Comparison of ENCODE assay signal across 16 cellular contexts in genomic region chr20:18504479-18505060, GRCh38. TPM values are rescaled to one million over a fixed set of nuclear protein-coding genes. Genes with fewer than 3 reads are reported as not detected.
DNase-seq lines count a peak whose midpoint lies in the region; FAIRE-seq and TF ChIP-seq lines count a peak whose summit lies in the region.
"Had no signal": no experiment of that assay in that cellular context is flagged by ENCODE, and none has a peak within 500 bp of the region (broad histone marks: within the 10 kb centered on the region; RNA-seq: fewer than 3 reads in every experiment).

No MANE protein-coding gene starts in this region.

- in situ Hi-C loops in GM13977 (cut with MboI; ENCODE audit: low pct_unique_long_range_greater_than_20kb, low sequenced_read_pairs, unreplicated experiment) = no loop called here

- H3K4me2 ChIP-seq in astrocyte (ENCODE audit: low read length) = no peak overlapping the region

- H3K4me3 Mint-ChIP-seq in CD14-positive monocyte = peak overlapping the region; percentile 66 to 81
- H3K4me3 Mint-ChIP-seq in astrocyte (ENCODE audit: unreplicated experiment) = no peak overlapping the region
- peak overlapping the region in 1 of 8 donors; percentile 11 for H3K4me3 Mint-ChIP-seq in CD4-positive, alpha-beta memory T cell
- H3K4me3 Mint-ChIP-seq: activated CD8-positive, alpha-beta T cell treated with anti-CD3 and anti-CD28 coated beads, Interleukin-2, amount 10 ng/mL, durations not matched to agents 7 days and 5 days; immature natural killer cell; nephron progenitor cell had no signal

- peaks cover 0 to 2% (median 0%) of the 10 kb centered on the region in 7 donors for H3K9me3 Mint-ChIP-seq in CD14-positive monocyte
- no peaks in the 10 kb centered on the region for H3K9me3 Mint-ChIP-seq in astrocyte (ENCODE audit: unreplicated experiment)
- H3K9me3 Mint-ChIP-seq in CD4-positive, alpha-beta memory T cell = peaks cover 0 to 2% (median 0%) of the 10 kb centered on the region in 8 donors
- H3K9me3 Mint-ChIP-seq: IgD-negative memory B cell, immature natural killer cell had no signal

- DNase-seq in CD14-positive monocyte (ENCODE audit: low spot score) (no peak), astrocyte (ENCODE audit: low read depth) (no peak), left ventricle myocardium inferior (peak; percentile 36), occipital lobe (lab: John Stamatoyannopoulos, UW) (peak; percentile 8), GM13977 (ENCODE audit: low spot score) (no peak), HPDE6-E6E7 (ENCODE audit: extremely low spot score) (no peak), NOMO-1 treated with dmso at 0.1 percent for 144 hours (lab: John Stamatoyannopoulos, UW; ENCODE audit: unreplicated experiment) (no peak)
- no peak for DNase-seq in CD4-positive, alpha-beta memory T cell
- DNase-seq: activated CD8-positive, alpha-beta T cell treated with anti-CD3 and anti-CD28 coated beads, Interleukin-2, amount 10 ng/mL, durations not matched to agents 7 days and 5 days; activated gamma-delta T cell treated with Interleukin-2 at 50 U/mL for 16 hours; DMS53; immature natural killer cell; NCI-H1417 treated with DMSO at 0.1 percent for 48 hours; nephron progenitor cell had no signal

- H4K20me1 ChIP-seq in astrocyte (ENCODE audit: insufficient read depth, low read length) = no peaks in the 10 kb centered on the region

- peaks cover 18% of the 10 kb centered on the region for H3K79me2 ChIP-seq in astrocyte (ENCODE audit: insufficient read depth, low read length)

- peak overlapping the region in 3 of 7 donors; percentile 14 to 33 (median 26) for H3K27ac Mint-ChIP-seq in CD14-positive monocyte
- H3K27ac Mint-ChIP-seq in astrocyte (ENCODE audit: unreplicated experiment) = no peak overlapping the region
- peak overlapping the region in 2 of 7 donors; percentile 8 to 19 for H3K27ac Mint-ChIP-seq in CD4-positive, alpha-beta memory T cell
- H3K27ac Mint-ChIP-seq: activated CD8-positive, alpha-beta T cell treated with anti-CD3 and anti-CD28 coated beads, Interleukin-2, amount 10 ng/mL, durations not matched to agents 7 days and 5 days; nephron progenitor cell had no signal

- peak overlapping the region; percentile 5 for H2AFZ ChIP-seq in astrocyte (ENCODE audit: low read depth, low read length)

- peaks cover 24% of the 10 kb centered on the region for H3K4me1 Mint-ChIP-seq in CD14-positive monocyte
- peaks cover 7% of the 10 kb centered on the region for H3K4me1 Mint-ChIP-seq in astrocyte (ENCODE audit: low read depth, unreplicated experiment)
- H3K4me1 Mint-ChIP-seq in CD4-positive, alpha-beta memory T cell = peaks cover 17 to 29% (median 23%) of the 10 kb centered on the region in 4 donors

- FAIRE-seq in astrocyte (lab: Jason Lieb, UNC) = no peak

- H3K4me3 ChIP-seq in astrocyte (ENCODE audit: insufficient read depth, low read depth, low read length) (no peak overlapping the region), left ventricle myocardium inferior (peak overlapping the region; percentile 34)
- no peak overlapping the region for H3K4me3 ChIP-seq in CD4-positive, alpha-beta memory T cell (ENCODE audit: low read length in 2 of 2)
- H3K4me3 ChIP-seq: cardiac muscle cell had no signal

- H3K27me3 Mint-ChIP-seq in CD14-positive monocyte (ENCODE audit: low read depth in 3 of 3) (peaks cover 0 to 6% (median 1%) of the 10 kb centered on the region in 3 donors), astrocyte (ENCODE audit: low read depth, unreplicated experiment) (no peaks in the 10 kb centered on the region)
- H3K27me3 Mint-ChIP-seq in CD4-positive, alpha-beta memory T cell = peaks cover 3 to 4% of the 10 kb centered on the region in 2 donors

- peaks cover 3% of the 10 kb centered on the region for H3K36me3 ChIP-seq in astrocyte (ENCODE audit: insufficient read depth, low read length)
- H3K36me3 ChIP-seq in left ventricle myocardium inferior = peaks cover under 1% of the 10 kb centered on the region
- no peaks in the 10 kb centered on the region for H3K36me3 ChIP-seq in CD4-positive, alpha-beta memory T cell (ENCODE audit: insufficient read depth, low read length)

- H3K27ac ChIP-seq in astrocyte (ENCODE audit: low read depth, low read length) (no peak overlapping the region), left ventricle myocardium inferior (replicated peaks) (no peak overlapping the region)
- no peak overlapping the region for H3K27ac ChIP-seq in CD4-positive, alpha-beta memory T cell (ENCODE audit: low read depth, low read length)
- H3K27ac ChIP-seq: cardiac muscle cell had no signal

- H3K4me1 ChIP-seq in astrocyte (ENCODE audit: insufficient read depth, low read length) (peaks cover 8% of the 10 kb centered on the region), left ventricle myocardium inferior (peaks cover 24% of the 10 kb centered on the region)
- H3K4me1 ChIP-seq in CD4-positive, alpha-beta memory T cell (ENCODE audit: insufficient read depth, low read length) = peaks cover 22% of the 10 kb centered on the region

- TF ChIP-seq CTCF in CD14-positive monocyte (IDR thresholded peaks at IDR 0.05) (no peak), astrocyte (IDR thresholded peaks at IDR 0.05; ENCODE audit: insufficient read depth, low read depth, low read length) (no peak), left ventricle myocardium inferior (IDR thresholded peaks at IDR 0.05; ENCODE audit: borderline replicate concordance) (no peak), GM13977 (IDR thresholded peaks at IDR 0.05; ENCODE audit: extremely low read depth, insufficient read depth, missing control alignments) (no peak)

- no peaks in the 10 kb centered on the region for H3K9me3 ChIP-seq in astrocyte (ENCODE audit: insufficient read depth, low read depth, low read length)
- no peaks in the 10 kb centered on the region for H3K9me3 ChIP-seq in left ventricle myocardium inferior (replicated peaks)
- no peaks in the 10 kb centered on the region for H3K9me3 ChIP-seq in CD4-positive, alpha-beta memory T cell (ENCODE audit: control insufficient read depth in 1 of 2, low read length in 2 of 2)

- peaks cover 6% of the 10 kb centered on the region for H3K27me3 ChIP-seq in astrocyte (ENCODE audit: insufficient read depth, low read length)
- peaks cover 29% of the 10 kb centered on the region for H3K27me3 ChIP-seq in left ventricle myocardium inferior (ENCODE audit: low read depth)
- H3K27me3 ChIP-seq in CD4-positive, alpha-beta memory T cell (ENCODE audit: insufficient read depth, low read length) = no peaks in the 10 kb centered on the region
- H3K27me3 ChIP-seq: cardiac muscle cell had no signal

- no peak overlapping the region for H3K9ac ChIP-seq in astrocyte (ENCODE audit: low read length)

- POLR2A ChIA-PET in CD4-positive, alpha-beta memory T cell (lab: Charles Lee; ENCODE audit: partially characterized antibody) = interaction anchor here (1.1 to 4.5 kb wide), 2 partner anchors 7 to 37 kb away, joined by 3 to 153 read pairs; partner anchors contain the start of genes POLR3F and RBBP9

- intact Hi-C loops in CD14-positive monocyte (cut with micrococcal nuclease) = loop anchor here (5.0 kb wide), 2 partner anchors 63 to 743 kb away; partner anchors contain the start of gene SMIM26 (in 2 of the 2)
- intact Hi-C loops in left ventricle myocardium inferior (cut with micrococcal nuclease) = no loop called here
- intact Hi-C loops in CD4-positive, alpha-beta memory T cell (cut with micrococcal nuclease) = no loop called here

- CTCF ChIA-PET in CD4-positive, alpha-beta memory T cell (lab: Charles Lee; ENCODE audit: partially characterized antibody) = no interaction called here

- H3K36me3 Mint-ChIP-seq in CD14-positive monocyte = peaks cover 0 to 5% of the 10 kb centered on the region in 2 donors
- peaks cover 2% of the 10 kb centered on the region for H3K36me3 Mint-ChIP-seq in astrocyte (ENCODE audit: low read depth, unreplicated experiment)
- peaks cover 0 to 20% of the 10 kb centered on the region in 2 donors for H3K36me3 Mint-ChIP-seq in CD4-positive, alpha-beta memory T cell
- H3K36me3 Mint-ChIP-seq: immature natural killer cell had no signal

RNA-seq across cellular contexts. Expression of gene SEC23B, which starts 3.2 kb away (rescaled TPM):
- polyA plus RNA-seq in CD14-positive monocyte = 10 to 100 TPM; 68.4 to 88.1 TPM
- total RNA-seq in astrocyte (61.5 and 66.4 TPM in 2 replicates), left ventricle myocardium inferior (9.7 TPM), occipital lobe (56.3 TPM)
- total RNA-seq in CD4-positive, alpha-beta memory T cell = 10 to 100 TPM; 46.8 to 50.0 TPM
- polyA plus RNA-seq in CD4-positive, alpha-beta memory T cell = 10 to 100 TPM; 56.8 to 65.4 TPM

RNA-seq across cellular contexts. Expression of gene RBBP9, which starts 7.5 kb away (rescaled TPM):
- 1 to 10 TPM; 5.2 to 6.9 TPM for polyA plus RNA-seq in CD14-positive monocyte
- total RNA-seq in astrocyte (12.8 and 14.4 TPM in 2 replicates), left ventricle myocardium inferior (5.6 TPM), occipital lobe (28.4 TPM)
- total RNA-seq in CD4-positive, alpha-beta memory T cell = 1 to 10 TPM; 9.0 to 9.2 TPM
- 1 to 10 TPM; 8.4 to 9.0 TPM for polyA plus RNA-seq in CD4-positive, alpha-beta memory T cell

RNA-seq across cellular contexts. Expression of gene POLR3F, which starts 37.4 kb away (rescaled TPM):
- polyA plus RNA-seq in CD14-positive monocyte = 1 to 10 TPM; 4.8 to 6.7 TPM
- total RNA-seq in astrocyte = 11.6 and 12.8 TPM in 2 replicates
- 8.4 TPM for total RNA-seq in left ventricle myocardium inferior
- 30.7 TPM for total RNA-seq in occipital lobe
- 1 to 10 TPM; 7.8 to 9.1 TPM for total RNA-seq in CD4-positive, alpha-beta memory T cell
- polyA plus RNA-seq in CD4-positive, alpha-beta memory T cell = 1 to 10 TPM; 7.1 to 7.8 TPM

RNA-seq across cellular contexts. Expression of gene DZANK1, which starts 37.7 kb away (rescaled TPM):
- polyA plus RNA-seq in CD14-positive monocyte = under 1 TPM; 0.17 to 0.69 TPM
- total RNA-seq in astrocyte (2.3 and 3.0 TPM in 2 replicates), left ventricle myocardium inferior (0.60 TPM), occipital lobe (4.2 TPM)
- 1 to 10 TPM; 2.7 to 3.0 TPM for total RNA-seq in CD4-positive, alpha-beta memory T cell
- polyA plus RNA-seq in CD4-positive, alpha-beta memory T cell = 1 to 10 TPM in 1 of 2 donors, under 1 TPM in 1; 0.99 to 1.1 TPM

Comparison
In these comparisons a context has a peak if more than half of its experiments do, and no peak if none do; other contexts are left out.
1. DNase-seq: peak in left ventricle myocardium inferior (single experiment) and occipital lobe (single experiment); none in CD14-positive monocyte (single experiment), astrocyte (single experiment), GM13977 (single experiment), HPDE6-E6E7 (single experiment), CD4-positive, alpha-beta memory T cell (0 of 5) and NOMO-1 treated with dmso at 0.1 percent for 144 hours (single experiment).
2. intact Hi-C loops: an anchor here in CD14-positive monocyte (5.0 kb wide); none called in left ventricle myocardium inferior and CD4-positive, alpha-beta memory T cell.